ENCODE assay signal across 8 cellular contexts in the genomic region with DNA sequence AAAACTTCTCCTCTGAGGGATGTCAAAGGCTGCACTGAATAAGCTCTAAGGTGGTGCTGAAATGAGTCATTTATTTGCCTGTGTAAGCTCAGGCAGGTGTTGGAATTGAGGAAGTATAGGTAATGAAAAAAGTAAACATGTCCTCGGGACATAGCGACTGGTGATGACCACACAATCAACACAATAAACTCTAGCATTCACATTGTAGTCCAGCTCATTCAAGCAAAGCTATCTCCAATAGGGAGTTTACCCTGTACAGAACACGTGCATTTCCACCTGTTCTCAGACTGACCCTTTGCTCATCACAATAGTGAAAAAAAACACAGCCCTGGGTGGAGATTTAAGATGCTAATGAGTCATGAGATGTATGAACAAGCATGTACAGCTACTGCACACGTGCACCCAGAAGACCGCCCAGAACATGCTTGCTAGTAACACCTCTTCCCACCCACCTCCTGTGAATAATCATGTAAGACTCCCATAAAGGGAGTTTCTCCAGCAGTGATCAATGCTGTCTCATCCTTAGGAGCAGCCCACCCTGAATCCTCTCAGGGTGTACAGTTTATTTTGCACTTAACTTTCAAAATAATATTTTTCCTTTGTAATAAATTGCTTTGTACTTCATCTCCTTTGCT. TPM values are rescaled to one million over a fixed set of nuclear protein-coding genes. Genes with fewer than 3 reads are reported as not detected.
DNase-seq lines count a peak whose midpoint lies in the region; ATAC-seq lines count a peak whose summit lies in the region.

No MANE protein-coding gene starts in this region.

- H3K27me3 ChIP-seq in iPS-15b (ENCODE audit: control insufficient read depth, insufficient read depth, low read length): no peaks in the 10 kb centered on the region

- DNase-seq in COLO668 (lab: John Stamatoyannopoulos, UW; ENCODE audit: unreplicated experiment): peak; percentile 70
- DNase-seq in HT-29 (ENCODE audit: low spot score): peak; percentile 87
- peak; percentile 70 for DNase-seq in RPMI7951 (ENCODE audit: low read depth)
- DNase-seq in activated naive CD4-positive, alpha-beta T cell treated with anti-CD3 and anti-CD28 coated beads, Interleukin-2, amount 50 U/mL, for 16 hours: peak; percentile 74
- DNase-seq in stimulated activated CD4-positive, alpha-beta T cell treated with anti-CD3 and anti-CD28 coated beads, Interleukin-2, amount 100 ng/mL, for 24 hours: peak; percentile 61 to 75
- DNase-seq in GOT3 (lab: John Stamatoyannopoulos, UW): no peak

- peak; percentile 61 for ATAC-seq in GM21423 (IDR thresholded peaks at IDR 0.05; ENCODE audit: unreplicated experiment)

- peak overlapping the region; percentile 8 for H3K4me3 ChIP-seq in iPS-15b (ENCODE audit: low read depth, low read length)

- no peaks in the 10 kb centered on the region for H3K36me3 ChIP-seq in iPS-15b (ENCODE audit: control insufficient read depth, insufficient read depth, low read length)

- H3K9ac ChIP-seq in iPS-15b (ENCODE audit: low read depth, low read length): no peak overlapping the region

- H3K4me1 ChIP-seq in iPS-15b (ENCODE audit: control insufficient read depth, insufficient read depth, low read length): peaks cover 16% of the 10 kb centered on the region

- no peaks in the 10 kb centered on the region for H3K9me3 ChIP-seq in iPS-15b (ENCODE audit: control insufficient read depth, insufficient read depth, low read length)

RNA-seq across cellular contexts. Expression of a gene that starts 33.0 kb away (rescaled TPM):
- total RNA-seq in HT-29 (2014; rRNA removed; shearing (Covaris generic)): 1.7 and 2.6 TPM in 2 replicates
- total RNA-seq in RPMI7951 (2014; rRNA removed; shearing (Covaris generic)): 0.36 TPM in 1 of 2 replicates, not detected in the other

RNA-seq across cellular contexts. Expression of a gene that starts 45.1 kb away (rescaled TPM):
- total RNA-seq in HT-29 (2014; rRNA removed; shearing (Covaris generic)): 71.7 and 80.8 TPM in 2 replicates
- 49.5 and 53.1 TPM in 2 replicates for total RNA-seq in RPMI7951 (2014; rRNA removed; shearing (Covaris generic))

RNA-seq across cellular contexts. Expression of a gene that starts 45.9 kb away (rescaled TPM):
- total RNA-seq in HT-29 (2014; rRNA removed; shearing (Covaris generic)): 30.8 and 38.0 TPM in 2 replicates
- 23.4 and 26.0 TPM in 2 replicates for total RNA-seq in RPMI7951 (2014; rRNA removed; shearing (Covaris generic))
